ENCODE assay signal across 28 cellular contexts in genomic region chr20:61614311-61615100, GRCh38.
"Had no signal": no experiment of that assay in that cellular context is flagged by ENCODE, and none has a peak within 500 bp of the region (broad histone marks: within the 10 kb centered on the region; RNA-seq: fewer than 3 reads in every experiment).

No MANE protein-coding gene starts in this region.

- DNase-seq: naive B cell; nephron progenitor cell; nucleus accumbens; ovary; sigmoid colon; small intestine; stimulated activated CD4-positive, alpha-beta T cell treated with anti-CD3 and anti-CD28 coated beads, Interleukin-15, amount 100 ng/mL, for 24 hours; stimulated activated CD4-positive, alpha-beta T cell treated with anti-CD3 and anti-CD28 coated beads, Interleukin-2, amount 100 ng/mL, for 24 hours; stimulated activated CD4-positive, alpha-beta T cell treated with anti-CD3 and anti-CD28 coated beads, Interleukin-2, amount 100 ng/mL, for 48 hours; stimulated activated CD4-positive, alpha-beta T cell treated with anti-CD3 and anti-CD28 coated beads, Interleukin-4, amount 100 ng/mL, for 24 hours; stimulated activated naive CD4-positive, alpha-beta T cell treated with Interleukin-2 at 50 U/mL for 16 hours; stomach; thyroid gland; trophoblast cell; upper lobe of left lung had no signal

- H3K9me3 ChIP-seq: psoas muscle, right lobe of liver, thoracic aorta, thyroid gland, upper lobe of left lung, vagina had no signal

- H3K4me1 ChIP-seq: psoas muscle, right lobe of liver, sigmoid colon, stomach, thyroid gland, tibial nerve, upper lobe of left lung, vagina had no signal

- H3K27me3 ChIP-seq: neutrophil, ovary, right lobe of liver, thyroid gland, tibial nerve, upper lobe of left lung, vagina had no signal

- ATAC-seq: naive thymus-derived CD8-positive, alpha-beta T cell; natural killer cell treated with Interleukin-12 subunit alpha and Interleukin-12 subunit beta and Interleukin-15 and Interleukin-18, amount 100 ng/mL, for 72 hours; psoas muscle; right cardiac atrium; right lobe of liver; stimulated activated effector memory CD8-positive, alpha-beta T cell treated with anti-CD3 and anti-CD28 coated beads, Interleukin-12 subunit alpha, Interleukin-12 subunit beta, amount 100 ng/mL, for 72 hours had no signal

- H3K36me3 Mint-ChIP-seq: naive B cell; stimulated activated effector memory CD8-positive, alpha-beta T cell treated with anti-CD3 and anti-CD28 coated beads, Interleukin-12 subunit alpha, Interleukin-12 subunit beta, amount 100 ng/mL, for 72 hours had no signal

- H3K27ac Mint-ChIP-seq: naive thymus-derived CD8-positive, alpha-beta T cell; natural killer cell treated with Interleukin-12 subunit alpha and Interleukin-12 subunit beta and Interleukin-15 and Interleukin-18, amount 100 ng/mL, for 72 hours; nephron progenitor cell; stimulated activated effector memory CD8-positive, alpha-beta T cell treated with anti-CD3 and anti-CD28 coated beads, Interleukin-12 subunit alpha, Interleukin-12 subunit beta, amount 100 ng/mL, for 72 hours; stimulated activated naive CD8-positive, alpha-beta T cell treated with anti-CD3 and anti-CD28 coated beads, Interleukin-15, Interleukin-2, amounts not matched to agents 100 ng/mL and 50 ng/mL, for 24 hours had no signal

- H3K4me3 ChIP-seq: ovary, psoas muscle, right lobe of liver, sigmoid colon, stomach, thoracic aorta, thyroid gland, tibial nerve, upper lobe of left lung, vagina had no signal

- H3K4me1 Mint-ChIP-seq: naive B cell; naive thymus-derived CD8-positive, alpha-beta T cell; nephron progenitor cell; neural crest cell; stimulated activated effector memory CD8-positive, alpha-beta T cell treated with anti-CD3 and anti-CD28 coated beads, Interleukin-12 subunit alpha, Interleukin-12 subunit beta, amount 100 ng/mL, for 72 hours had no signal

- H3K36me3 ChIP-seq: neutrophil, ovary, right lobe of liver, sigmoid colon, stomach, thoracic aorta, thyroid gland, tibial nerve, upper lobe of left lung, vagina had no signal

- H3K4me3 Mint-ChIP-seq: naive thymus-derived CD8-positive, alpha-beta T cell; natural killer cell treated with Interleukin-12 subunit alpha and Interleukin-12 subunit beta and Interleukin-15 and Interleukin-18, amount 100 ng/mL, for 72 hours; nephron progenitor cell; neural crest cell; stimulated activated effector memory CD8-positive, alpha-beta T cell treated with anti-CD3 and anti-CD28 coated beads, Interleukin-12 subunit alpha, Interleukin-12 subunit beta, amount 100 ng/mL, for 72 hours; stimulated activated naive CD8-positive, alpha-beta T cell treated with anti-CD3 and anti-CD28 coated beads, Interleukin-15, Interleukin-2, amounts not matched to agents 100 ng/mL and 50 ng/mL, for 24 hours had no signal

- H3K27ac ChIP-seq: neutrophil, ovary, psoas muscle, right lobe of liver, sigmoid colon, stomach, thoracic aorta, thyroid gland, tibial nerve, upper lobe of left lung, vagina had no signal

- FAIRE-seq: small intestine, urothelium cell line had no signal

- H3K27me3 Mint-ChIP-seq: naive B cell; naive thymus-derived CD8-positive, alpha-beta T cell; stimulated activated naive CD8-positive, alpha-beta T cell treated with anti-CD3 and anti-CD28 coated beads, Interleukin-15, Interleukin-2, amounts not matched to agents 100 ng/mL and 50 ng/mL, for 24 hours had no signal

- H3K9me3 Mint-ChIP-seq: natural killer cell treated with Interleukin-12 subunit alpha and Interleukin-12 subunit beta and Interleukin-15 and Interleukin-18, amount 100 ng/mL, for 72 hours had no signal
